8 cellular contexts compared by ENCODE assay signal in the genomic region with DNA sequence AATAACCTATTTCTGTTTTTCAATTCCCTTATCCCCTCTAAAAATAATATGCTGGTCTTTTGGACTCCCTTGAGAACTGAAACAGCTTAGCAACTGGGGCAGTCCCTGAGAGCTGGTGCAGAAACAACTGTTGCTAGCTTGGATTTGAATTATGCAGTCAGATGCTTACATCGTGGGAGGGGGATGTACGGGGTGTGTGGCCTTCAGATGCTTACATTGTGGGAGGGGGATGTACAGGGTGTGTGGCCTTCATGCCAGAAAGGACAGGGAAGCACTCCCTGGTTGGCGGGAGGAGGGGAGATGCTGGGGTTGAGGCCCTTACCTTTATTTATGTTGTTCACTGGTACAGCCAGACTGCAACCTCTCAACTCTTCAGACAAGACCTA. TPM values are rescaled to one million over a fixed set of nuclear protein-coding genes. Genes with fewer than 3 reads are reported as not detected.
DNase-seq lines count a peak whose midpoint lies in the region; ATAC-seq and TF ChIP-seq lines count a peak whose summit lies in the region.

No MANE protein-coding gene starts in this region.

- H3K4me3 ChIP-seq in ascending aorta = peak overlapping the region; percentile 11 to 26
- no peak overlapping the region for H3K4me3 ChIP-seq in effector memory CD4-positive, alpha-beta T cell (ENCODE audit: insufficient read depth, low read depth, low read length, poor library complexity, severe bottlenecking)

- ATAC-seq in HG02870 (IDR thresholded peaks at IDR 0.05; ENCODE audit: unreplicated experiment) = peak; percentile 63

- H3K9me3 ChIP-seq in ascending aorta = no peaks in the 10 kb centered on the region
- no peaks in the 10 kb centered on the region for H3K9me3 ChIP-seq in effector memory CD4-positive, alpha-beta T cell (ENCODE audit: control insufficient read depth, low read length)

- H3K27me3 Mint-ChIP-seq in type B pancreatic cell = no peaks in the 10 kb centered on the region

- intact Hi-C loops in ascending aorta (cut with DNase I) = no loop called here

- no peaks in the 10 kb centered on the region for H3K9me3 Mint-ChIP-seq in type B pancreatic cell

- H3K4me1 ChIP-seq in ascending aorta = peaks cover 29 to 56% of the 10 kb centered on the region in 2 donors
- peaks cover 11% of the 10 kb centered on the region for H3K4me1 ChIP-seq in effector memory CD4-positive, alpha-beta T cell (ENCODE audit: control insufficient read depth, insufficient read depth, low read length, poor library complexity, severe bottlenecking)

- peak; percentile 13 for DNase-seq in stimulated activated CD4-positive, alpha-beta T cell treated with anti-CD3 and anti-CD28 coated beads, Interleukin-4, amount 100 ng/mL, for 1 hour
- no peak for DNase-seq in stimulated activated CD4-positive, alpha-beta T cell treated with anti-CD3 and anti-CD28 coated beads, Interleukin-12 subunit alpha, Interleukin-12 subunit beta, amount 100 ng/mL, for 4 hours
- DNase-seq in ascending aorta (ENCODE audit: low spot score in 2 of 2) (no peak), type B pancreatic cell (ENCODE audit: extremely low spot score, unreplicated experiment) (no peak), NCI-H2081 treated with DMSO at 0.1 percent for 48 hours (lab: John Stamatoyannopoulos, UW) (no peak)
- no peak for DNase-seq in effector memory CD4-positive, alpha-beta T cell
- no peak for DNase-seq in NK-92 treated with Interleukin-12 subunit alpha and Interleukin-12 subunit beta, amount 100 ng/mL, for 24 hours (lab: John Stamatoyannopoulos, UW)

- peak overlapping the region; percentile 12 for H3K4me3 Mint-ChIP-seq in type B pancreatic cell

- TF ChIP-seq CTCF in ascending aorta (IDR thresholded peaks at IDR 0.05) = no peak
- TF ChIP-seq CTCF in type B pancreatic cell (conservative IDR thresholded peaks at IDR 0.05) = no peak

- no peaks in the 10 kb centered on the region for H3K27me3 ChIP-seq in ascending aorta
- H3K27me3 ChIP-seq in effector memory CD4-positive, alpha-beta T cell (replicated peaks; ENCODE audit: control insufficient read depth, insufficient read depth, low read length, poor library complexity, severe bottlenecking) = no peaks in the 10 kb centered on the region

- peak overlapping the region; percentile 61 for H3K27ac Mint-ChIP-seq in type B pancreatic cell

- peak overlapping the region; percentile 59 to 66 for H3K27ac ChIP-seq in ascending aorta
- no peak overlapping the region for H3K27ac ChIP-seq in effector memory CD4-positive, alpha-beta T cell (ENCODE audit: insufficient read depth, low read length, poor library complexity, severe bottlenecking)

- H3K4me1 Mint-ChIP-seq in type B pancreatic cell (ENCODE audit: unreplicated experiment) = peaks cover 61% of the 10 kb centered on the region

- H3K36me3 ChIP-seq in ascending aorta = no peaks in the 10 kb centered on the region
- no peaks in the 10 kb centered on the region for H3K36me3 ChIP-seq in effector memory CD4-positive, alpha-beta T cell (ENCODE audit: control insufficient read depth, insufficient read depth, low read length)

- H3K36me3 Mint-ChIP-seq in type B pancreatic cell = peaks cover 20% of the 10 kb centered on the region

RNA-seq across cellular contexts. Expression of gene LRCH1, which starts 25.6 kb away (rescaled TPM):
- total RNA-seq in ascending aorta (45.4 TPM), type B pancreatic cell (ENCODE audit: low replicate concordance) (17.4 and 23.0 TPM in 2 replicates)
